Comparison of ENCODE assay signal across 8 cellular contexts in genomic region chr5:10562202-10563131, GRCh38. TPM values are rescaled to one million over a fixed set of nuclear protein-coding genes. Genes with fewer than 3 reads are reported as not detected.
DNase-seq lines count a peak whose midpoint lies in the region; ATAC-seq and TF ChIP-seq lines count a peak whose summit lies in the region.

No MANE protein-coding gene starts in this region.

- peaks cover 0 to 5% (median 4%) of the 10 kb centered on the region in 3 donors for H3K27me3 Mint-ChIP-seq in immature natural killer cell (ENCODE audit: low read depth in 3 of 3)

- peak overlapping the region; percentile 90 for H3K4me3 ChIP-seq in PC-9

- H3K36me3 ChIP-seq in PC-9 (ENCODE audit: low read depth) = no peaks in the 10 kb centered on the region

- H3F3A ChIP-seq in PC-9 (ENCODE audit: insufficient read depth, low read depth) = peaks cover 16% of the 10 kb centered on the region; the same call in 1 of the 2 replicates

- peaks cover 12 to 15% of the 10 kb centered on the region in 2 donors for H3K4me1 Mint-ChIP-seq in immature natural killer cell

- no peak overlapping the region for H2AFZ ChIP-seq in PC-9

- H3K27ac ChIP-seq in PC-9 = peak overlapping the region; percentile 86; the same call in 1 of the 2 replicates

- CTCF ChIA-PET in GM10248 (lab: Yijun Ruan, JAX) = interaction anchor here (1.6 to 3.5 kb wide), 3 partner anchors 45 to 109 kb away, joined by 6 to 10 read pairs (median 7); no protein-coding TSS in a partner anchor
- CTCF ChIA-PET in PC-9 (lab: Charles Lee) = interaction anchor here (0.6 kb wide), 1 partner anchor 775 kb away, joined by 3 read pairs; no protein-coding TSS in a partner anchor

- ATAC-seq in GM21723 (IDR thresholded peaks at IDR 0.05; ENCODE audit: unreplicated experiment) (peak; percentile 30), HG03025 (IDR thresholded peaks at IDR 0.05; ENCODE audit: low FRiP score, unreplicated experiment) (no peak), GM21367 (IDR thresholded peaks at IDR 0.05; ENCODE audit: unreplicated experiment) (no peak)

- no peak overlapping the region for H3K27ac Mint-ChIP-seq in immature natural killer cell

- peaks cover 47% of the 10 kb centered on the region for H3K4me1 ChIP-seq in PC-9 (replicated peaks; ENCODE audit: insufficient read depth)

- BruUV-seq in PC-9 (replicated peaks; lab: Mats Ljungman, UMichigan) = TSS peak; percentile 51

- peak overlapping the region; percentile 98 for H3K4me2 ChIP-seq in PC-9

- no peaks in the 10 kb centered on the region for H3K36me3 Mint-ChIP-seq in immature natural killer cell

- H3K27me3 ChIP-seq in PC-9 (ENCODE audit: insufficient read depth, low read depth) = no peaks in the 10 kb centered on the region

- H3K9me2 ChIP-seq in PC-9 (ENCODE audit: insufficient read depth) = no peaks in the 10 kb centered on the region

- H3K9me3 ChIP-seq in PC-9 (ENCODE audit: insufficient read depth, low read depth) = no peaks in the 10 kb centered on the region

- POLR2A ChIA-PET in GM10248 (lab: Yijun Ruan, JAX) (no interaction called here), PC-9 (lab: Charles Lee; ENCODE audit: unreplicated experiment) (interaction anchor here (0.6 kb wide), 1 partner anchor 95 kb away, joined by 3 read pairs; no protein-coding TSS in a partner anchor)

- H3K4me3 Mint-ChIP-seq in immature natural killer cell = peak overlapping the region; percentile 60 to 71 (median 68)

- DNase-seq in GM10248 (ENCODE audit: extremely low spot score) (peak; percentile 75), PC-9 (no peak), immature natural killer cell (no peak), HuH-7 (ENCODE audit: low spot score) (no peak), DMS114 treated with DMSO at 0.1 percent for 48 hours (lab: John Stamatoyannopoulos, UW; ENCODE audit: unreplicated experiment) (no peak)

- no peaks in the 10 kb centered on the region for H4K20me1 ChIP-seq in PC-9 (ENCODE audit: insufficient read depth)

- no peaks in the 10 kb centered on the region for H3K9me3 Mint-ChIP-seq in immature natural killer cell

- peaks cover 20% of the 10 kb centered on the region for H3K79me2 ChIP-seq in PC-9 (ENCODE audit: low read depth)

- intact Hi-C loops in PC-9 (cut with micrococcal nuclease; ENCODE audit: unreplicated experiment) = no loop called here

- TF ChIP-seq CTCF in GM10248 (IDR thresholded peaks at IDR 0.05; ENCODE audit: control extremely low read depth, extremely low read depth, low read depth, missing control alignments) = no peak
- no peak for TF ChIP-seq CTCF in PC-9 (conservative IDR thresholded peaks at IDR 0.05)

RNA-seq across cellular contexts. Expression of gene ANKRD33B, which starts 1.4 kb away (rescaled TPM):
- 32.1 and 37.4 TPM in 2 replicates for total RNA-seq in PC-9 (2021)
- under 1 TPM in 2 of 3 donors, not detected in 1; 0.13 to 0.15 TPM for polyA plus RNA-seq in immature natural killer cell
